24 cellular contexts compared by ENCODE assay signal in the genomic region with DNA sequence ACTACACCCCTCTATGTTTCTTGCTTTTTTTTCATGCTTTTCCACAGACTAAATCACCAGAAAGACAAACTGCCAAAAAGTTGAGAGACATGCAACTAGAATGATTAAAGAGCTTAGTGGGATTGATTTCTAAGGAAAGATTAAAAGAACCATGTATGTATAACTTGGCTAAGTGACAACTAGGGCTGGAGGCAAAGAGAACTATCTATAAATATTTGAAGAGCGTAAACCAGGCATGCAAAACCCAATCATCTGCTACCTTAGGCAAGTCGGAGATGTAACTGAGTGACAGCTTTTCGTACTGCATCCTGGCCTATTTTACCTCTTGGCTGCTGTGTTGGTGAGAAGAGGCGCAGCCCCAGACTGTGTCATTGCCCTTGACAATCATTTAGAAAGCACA.
"Had no signal": no experiment of that assay in that cellular context is flagged by ENCODE, and none has a peak within 500 bp of the region (broad histone marks: within the 10 kb centered on the region; RNA-seq: fewer than 3 reads in every experiment).

No MANE protein-coding gene starts in this region.

- H3K4me1 ChIP-seq: heart left ventricle had no signal

- ATAC-seq: activated T-cell treated with anti-CD3 and anti-CD28 coated beads, Interleukin-2, amount 50 U/mL, for 72 hours; esophagus mucosa; heart left ventricle; WTC11 had no signal

- H3K9me3 ChIP-seq: heart left ventricle had no signal

- H3K4me3 ChIP-seq: coronary artery, dorsolateral prefrontal cortex, heart left ventricle had no signal

- H3K36me3 ChIP-seq: brain microvascular endothelial cell had no signal

- DNase-seq: activated CD4-positive, alpha-beta memory T cell treated with anti-CD3 and anti-CD28 coated beads, Interleukin-2, amount 10 ng/mL, durations not matched to agents 7 days and 5 days; activated CD4-positive, alpha-beta T cell treated with anti-CD3 and anti-CD28 coated beads for 1 hour; activated CD4-positive, alpha-beta T cell treated with anti-CD3 and anti-CD28 coated beads for 4 hours; activated CD4-positive, alpha-beta T cell treated with anti-CD3 and anti-CD28 coated beads, Interleukin-2, amount 10 ng/mL, durations not matched to agents 7 days and 5 days; activated CD4-positive, alpha-beta T cell treated with anti-CD3 and anti-CD28 coated beads, Interleukin-2, amount 50 U/mL, for 4 hours; activated CD8-positive, alpha-beta memory T cell treated with anti-CD3 and anti-CD28 coated beads, Interleukin-2, amount 50 U/mL, for 48 hours; activated gamma-delta T cell treated with Interleukin-2 at 50 U/mL for 16 hours; activated naive CD4-positive, alpha-beta T cell treated with anti-CD3 and anti-CD28 coated beads, Interleukin-2, amount 50 U/mL, for 16 hours; activated naive CD4-positive, alpha-beta T cell treated with Interleukin-2 at 50 U/mL for 16 hours; activated T-cell treated with anti-CD3 and anti-CD28 coated beads for 4 hours; activated T-cell treated with anti-CD3 and anti-CD28 coated beads, Interleukin-2, amount 50 U/mL, for 24 hours; activated T-cell treated with anti-CD3 and anti-CD28 coated beads, Interleukin-2, amount 50 U/mL, for 72 hours; amniotic stem cell; anterior cingulate cortex; brain microvascular endothelial cell; dorsolateral prefrontal cortex; effector memory CD4-positive, alpha-beta T cell; endodermal cell; foreskin fibroblast; heart left ventricle; hypothalamus had no signal

- H3K27me3 ChIP-seq: brain microvascular endothelial cell, heart left ventricle had no signal

- H3K27ac ChIP-seq: brain microvascular endothelial cell, coronary artery, dorsolateral prefrontal cortex, heart left ventricle had no signal
